In genomic region chr4:139419388-139419914, GRCh38 we compare ENCODE assay signal across 9 cellular contexts. TPM values are rescaled to one million over a fixed set of nuclear protein-coding genes. Genes with fewer than 3 reads are reported as not detected.
A peak's percentile ranks its signal among the peaks of the same experiment; 100 is the strongest.
DNase-seq lines count a peak whose midpoint lies in the region; ATAC-seq and TF ChIP-seq lines count a peak whose summit lies in the region.
"Had no signal": no experiment of that assay in that cellular context is flagged by ENCODE, and none has a peak within 500 bp of the region (broad histone marks: within the 10 kb centered on the region; RNA-seq: fewer than 3 reads in every experiment).

No MANE protein-coding gene starts in this region.

- peak; percentile 9 for DNase-seq in NCI-H1105 treated with DMSO at 0.1 percent for 48 hours (lab: John Stamatoyannopoulos, UW)
- no peak for DNase-seq in NCI-H1105 (lab: John Stamatoyannopoulos, UW)
- DNase-seq in SKM-1 treated with dmso at 0.1 percent for 144 hours (lab: John Stamatoyannopoulos, UW; ENCODE audit: unreplicated experiment) = peak; percentile 93
- DNase-seq in foreskin fibroblast = peak; percentile 70 to 87
- DNase-seq in DMS53 (lab: John Stamatoyannopoulos, UW) = no peak
- DNase-seq in GM23338 (ENCODE audit: low spot score) = no peak

- no peaks in the 10 kb centered on the region for H4K20me1 ChIP-seq in GM23338 (replicated peaks; ENCODE audit: insufficient read depth)

- no peak overlapping the region for H3K4me2 ChIP-seq in GM23338

- TF ChIP-seq CTCF in foreskin fibroblast (IDR thresholded peaks at IDR 0.05; ENCODE audit: low read depth, low read length) (no peak), GM23338 (conservative IDR thresholded peaks at IDR 0.05; ENCODE audit: low read depth in 2 of 2) (no peak)

- H3K36me3 ChIP-seq in GM23338 (ENCODE audit: insufficient read depth) = no peaks in the 10 kb centered on the region; the same call in 1 of the 2 replicates

- H3K4me3 Mint-ChIP-seq in GM23338 = no peak overlapping the region

- no peaks in the 10 kb centered on the region for H3K4me1 ChIP-seq in GM23338 (ENCODE audit: insufficient read depth)

- no peaks in the 10 kb centered on the region for H3F3A ChIP-seq in GM23338 (replicated peaks; ENCODE audit: low read depth)

- peaks cover 22% of the 10 kb centered on the region for H3K36me3 Mint-ChIP-seq in GM23338 (ENCODE audit: low read depth)

- H3K4me3 ChIP-seq in foreskin fibroblast (ENCODE audit: low read depth in 1 of 2, low read length in 2 of 2) = no peak overlapping the region
- H3K4me3 ChIP-seq in skin epidermis = no peak overlapping the region
- H3K4me3 ChIP-seq in GM23338 = no peak overlapping the region

- peak overlapping the region in 17 of 21 experiments; percentile 1 to 77 (median 48) for H3K27ac ChIP-seq in skin epidermis
- no peak overlapping the region for H3K27ac ChIP-seq in GM23338 (ENCODE audit: low read depth)
- H3K27ac ChIP-seq: 22Rv1 had no signal

- no peak overlapping the region for H3K27ac Mint-ChIP-seq in GM23338

- H3K27me3 ChIP-seq in GM23338 (ENCODE audit: insufficient read depth) = no peaks in the 10 kb centered on the region

- ATAC-seq in HG03045 (IDR thresholded peaks at IDR 0.05; ENCODE audit: unreplicated experiment) (peak; percentile 47), GM23338 (no peak)

- H3K9me2 ChIP-seq in GM23338 (ENCODE audit: insufficient read depth) = no peaks in the 10 kb centered on the region

- no peak overlapping the region for H2AFZ ChIP-seq in GM23338

- H3K79me2 ChIP-seq in GM23338 (replicated peaks; ENCODE audit: insufficient read depth) = no peaks in the 10 kb centered on the region

- no peaks in the 10 kb centered on the region for H3K27me3 Mint-ChIP-seq in GM23338 (ENCODE audit: insufficient read depth, low read depth, poor library complexity)

- H3K9me3 Mint-ChIP-seq in GM23338 = peaks cover 27% of the 10 kb centered on the region

- H3K4me1 Mint-ChIP-seq in GM23338 = no peaks in the 10 kb centered on the region

TF ChIP-seq in GM23338, 12 proteins besides CTCF, POLR2A, EP300 and RAD21:
- TF ChIP-seq ETS1 (IDR thresholded peaks at IDR 0.05) = no peak
- no peak for TF ChIP-seq REST (IDR thresholded peaks at IDR 0.05; ENCODE audit: unreplicated experiment)
- TF ChIP-seq EZH2phosphoT487 (IDR thresholded peaks at IDR 0.05; ENCODE audit: unreplicated experiment) = no peak
- TF ChIP-seq ZNF462 (CRISPR knock-in tag; IDR thresholded peaks at IDR 0.05) = no peak
- TF ChIP-seq POLR2AphosphoS5 (IDR thresholded peaks at IDR 0.05; ENCODE audit: low read depth) = no peak
- TF ChIP-seq JUNB (IDR thresholded peaks at IDR 0.05; ENCODE audit: unreplicated experiment) = no peak
- no peak for TF ChIP-seq NANOG (IDR thresholded peaks at IDR 0.05; ENCODE audit: borderline replicate concordance)
- TF ChIP-seq EZH2 (IDR thresholded peaks at IDR 0.05; ENCODE audit: low read depth, unreplicated experiment) = no peak
- TF ChIP-seq ZNF114 (CRISPR knock-in tag; IDR thresholded peaks at IDR 0.05) = no peak
- TF ChIP-seq ZNF331 (CRISPR knock-in tag; IDR thresholded peaks at IDR 0.05; ENCODE audit: low read depth) = no peak
- TF ChIP-seq STAT1 (IDR thresholded peaks at IDR 0.05; ENCODE audit: unreplicated experiment) = no peak
- no peak for TF ChIP-seq CREB1 (CRISPR knock-in tag; IDR thresholded peaks at IDR 0.05; ENCODE audit: low read depth)
TF ChIP-seq in GM23338: peak in this region for 0.

RNA-seq across cellular contexts. Expression of gene RAB33B, which starts 34.5 kb away (rescaled TPM):
- 17.5 and 19.1 TPM in 2 replicates for total RNA-seq in GM23338 (2014; rRNA removed; shearing (Covaris generic))
- polyA plus RNA-seq in GM23338 (2016; fragmentation: Nextera tagmentation; extraction: Ambion mirVana) = 9.9 TPM in 2 replicates

Comparison
In these comparisons a context has a peak if more than half of its experiments do, and no peak if none do; other contexts are left out.
1. DNase-seq: peak in NCI-H1105 treated with DMSO at 0.1 percent for 48 hours (single experiment), SKM-1 treated with dmso at 0.1 percent for 144 hours (single experiment) and foreskin fibroblast (2 of 2); none in NCI-H1105 (single experiment), DMS53 (single experiment) and GM23338 (single experiment).